23 cellular contexts compared by ENCODE assay signal in genomic region chr4:32106767-32107166, GRCh38.
"Had no signal": no experiment of that assay in that cellular context is flagged by ENCODE, and none has a peak within 500 bp of the region (broad histone marks: within the 10 kb centered on the region; RNA-seq: fewer than 3 reads in every experiment).

No MANE protein-coding gene starts in this region.

- FAIRE-seq: islet of Langerhans, small intestine had no signal

- H3K9me3 ChIP-seq: esophagus squamous epithelium, lower lobe of right lung, right lobe of liver, thoracic aorta, upper lobe of right lung had no signal

- H3K4me2 ChIP-seq: hepatocyte had no signal

- H3K4me1 ChIP-seq: esophagus squamous epithelium, lower lobe of right lung, parathyroid adenoma, right lobe of liver, upper lobe of right lung had no signal

- H3K79me2 ChIP-seq: hepatocyte, parathyroid adenoma had no signal

- H3K27me3 ChIP-seq: brain microvascular endothelial cell, esophagus squamous epithelium, hepatocyte, right lobe of liver, upper lobe of right lung had no signal

- H3K27me3 Mint-ChIP-seq: activated CD4-positive, alpha-beta T cell treated with anti-CD3 and anti-CD28 coated beads, Interleukin-2, amount 10 ng/mL, durations not matched to agents 24 days and 14 days; activated CD8-positive, alpha-beta T cell treated with anti-CD3 and anti-CD28 coated beads for 36 hours; activated T-cell treated with anti-CD3 and anti-CD28 coated beads, Interleukin-2, amount 50 U/mL, for 24 hours; dendritic cell treated with granulocyte-macrophage colony-stimulating factor and Interleukin-4, amounts not matched to agents 40 ng/mL and 50 ng/mL, for 4 days; stimulated activated memory B cell treated with anti-CD40 and anti-IgM and Interleukin-4, amounts not matched to agents 10 μg/mL and 1 μg/mL and 100 μg/mL, for 72 hours had no signal

- H3K4me1 Mint-ChIP-seq: activated CD4-positive, alpha-beta T cell treated with anti-CD3 and anti-CD28 coated beads, Interleukin-2, amount 10 ng/mL, durations not matched to agents 24 days and 14 days; nephron; stimulated activated memory B cell treated with anti-CD40 and anti-IgM and Interleukin-4, amounts not matched to agents 10 μg/mL and 1 μg/mL and 100 μg/mL, for 72 hours had no signal

- H3K27ac Mint-ChIP-seq: activated CD4-positive, alpha-beta T cell treated with anti-CD3 and anti-CD28 coated beads, Interleukin-2, amount 10 ng/mL, durations not matched to agents 24 days and 14 days; activated CD8-positive, alpha-beta T cell treated with anti-CD3 and anti-CD28 coated beads for 36 hours; activated naive CD4-positive, alpha-beta T cell treated with anti-CD3 and anti-CD28 coated beads for 36 hours; activated T-cell treated with anti-CD3 and anti-CD28 coated beads, Interleukin-2, amount 50 U/mL, for 24 hours; dendritic cell treated with granulocyte-macrophage colony-stimulating factor and Interleukin-4, amounts not matched to agents 40 ng/mL and 50 ng/mL, for 4 days; nephron; stimulated activated memory B cell treated with anti-CD40 and anti-IgM and Interleukin-4, amounts not matched to agents 10 μg/mL and 1 μg/mL and 100 μg/mL, for 72 hours had no signal

- H3K36me3 Mint-ChIP-seq: stimulated activated memory B cell treated with anti-CD40 and anti-IgM and Interleukin-4, amounts not matched to agents 10 μg/mL and 1 μg/mL and 100 μg/mL, for 72 hours had no signal

- H2AFZ ChIP-seq: hepatocyte, parathyroid adenoma had no signal

- H3K36me3 ChIP-seq: brain microvascular endothelial cell, esophagus squamous epithelium, lower lobe of right lung, right lobe of liver, thoracic aorta, upper lobe of right lung had no signal

- H3K9me3 Mint-ChIP-seq: dendritic cell treated with granulocyte-macrophage colony-stimulating factor and Interleukin-4, amounts not matched to agents 40 ng/mL and 50 ng/mL, for 4 days; nephron had no signal

- H3K9ac ChIP-seq: parathyroid adenoma had no signal

- H3K4me3 ChIP-seq: esophagus squamous epithelium, hepatocyte, lower lobe of right lung, right lobe of liver, thoracic aorta, upper lobe of right lung had no signal

- H3K4me3 Mint-ChIP-seq: activated CD4-positive, alpha-beta T cell treated with anti-CD3 and anti-CD28 coated beads, Interleukin-2, amount 10 ng/mL, durations not matched to agents 24 days and 14 days; activated CD8-positive, alpha-beta T cell treated with anti-CD3 and anti-CD28 coated beads for 36 hours; activated naive CD4-positive, alpha-beta T cell treated with anti-CD3 and anti-CD28 coated beads for 36 hours; activated T-cell treated with anti-CD3 and anti-CD28 coated beads, Interleukin-2, amount 50 U/mL, for 24 hours; dendritic cell treated with granulocyte-macrophage colony-stimulating factor and Interleukin-4, amounts not matched to agents 40 ng/mL and 50 ng/mL, for 4 days; nephron; stimulated activated memory B cell treated with anti-CD40 and anti-IgM and Interleukin-4, amounts not matched to agents 10 μg/mL and 1 μg/mL and 100 μg/mL, for 72 hours had no signal

- DNase-seq: activated CD4-positive, alpha-beta T cell treated with anti-CD3 and anti-CD28 coated beads, Interleukin-2, amount 10 ng/mL, durations not matched to agents 24 days and 14 days; activated CD8-positive, alpha-beta T cell treated with anti-CD3 and anti-CD28 coated beads for 36 hours; activated naive CD4-positive, alpha-beta T cell treated with anti-CD3 and anti-CD28 coated beads for 36 hours; activated T-cell treated with anti-CD3 and anti-CD28 coated beads, Interleukin-2, amount 50 U/mL, for 24 hours; anterior cingulate cortex; brain microvascular endothelial cell; effector CD8-positive, alpha-beta T cell; esophagus squamous epithelium; left colon; lower lobe of right lung; midbrain; right lobe of liver; small intestine; stimulated activated CD4-positive, alpha-beta T cell treated with anti-CD3 and anti-CD28 coated beads, Interleukin-4, amount 100 ng/mL, for 1 hour; T1000; upper lobe of right lung had no signal

- H3K27ac ChIP-seq: brain microvascular endothelial cell, esophagus squamous epithelium, hepatocyte, lower lobe of right lung, parathyroid adenoma, right lobe of liver, thoracic aorta, upper lobe of right lung had no signal

- ATAC-seq: activated CD8-positive, alpha-beta T cell treated with anti-CD3 and anti-CD28 coated beads for 36 hours; left colon; lower lobe of right lung; right lobe of liver; stimulated activated memory B cell treated with anti-CD40 and anti-IgM and Interleukin-4, amounts not matched to agents 10 μg/mL and 1 μg/mL and 100 μg/mL, for 72 hours; upper lobe of right lung had no signal
